In genomic region chr7:110283056-110283455, GRCh38 we compare ENCODE assay signal across 13 cellular contexts.
"Had no signal": no experiment of that assay in that cellular context is flagged by ENCODE, and none has a peak within 500 bp of the region (broad histone marks: within the 10 kb centered on the region; RNA-seq: fewer than 3 reads in every experiment).

No MANE protein-coding gene starts in this region.

- H3K36me3 Mint-ChIP-seq: activated naive CD4-positive, alpha-beta T cell treated with anti-CD3 and anti-CD28 coated beads, Interleukin-2, amount 50 U/mL, for 72 hours; natural killer cell treated with Interleukin-12 subunit alpha and Interleukin-12 subunit beta and Interleukin-15 and Interleukin-18, amount 100 ng/mL, for 72 hours had no signal

- H3K27ac ChIP-seq: adrenal gland, cardiac muscle cell, neutrophil, tibial nerve, uterus, WERI-Rb-1 had no signal

- H3K27me3 Mint-ChIP-seq: effector memory CD8-positive, alpha-beta T cell; natural killer cell treated with Interleukin-12 subunit alpha and Interleukin-12 subunit beta and Interleukin-15 and Interleukin-18, amount 100 ng/mL, for 72 hours; stimulated activated naive CD8-positive, alpha-beta T cell treated with anti-CD3 and anti-CD28 coated beads, Interleukin-15, Interleukin-2, amounts not matched to agents 100 ng/mL and 50 ng/mL, for 24 hours had no signal

- H3K9me3 Mint-ChIP-seq: activated naive CD4-positive, alpha-beta T cell treated with anti-CD3 and anti-CD28 coated beads, Interleukin-2, amount 50 U/mL, for 72 hours; natural killer cell treated with Interleukin-12 subunit alpha and Interleukin-12 subunit beta and Interleukin-15 and Interleukin-18, amount 100 ng/mL, for 72 hours; stimulated activated naive CD8-positive, alpha-beta T cell treated with anti-CD3 and anti-CD28 coated beads, Interleukin-15, Interleukin-2, amounts not matched to agents 100 ng/mL and 50 ng/mL, for 24 hours had no signal

- H3K27me3 ChIP-seq: adrenal gland, cardiac muscle cell, neutrophil, tibial nerve, uterus had no signal

- H3K27ac Mint-ChIP-seq: activated naive CD4-positive, alpha-beta T cell treated with anti-CD3 and anti-CD28 coated beads, Interleukin-2, amount 50 U/mL, for 72 hours; effector memory CD8-positive, alpha-beta T cell; natural killer cell treated with Interleukin-12 subunit alpha and Interleukin-12 subunit beta and Interleukin-15 and Interleukin-18, amount 100 ng/mL, for 72 hours; stimulated activated naive CD8-positive, alpha-beta T cell treated with anti-CD3 and anti-CD28 coated beads, Interleukin-15, Interleukin-2, amounts not matched to agents 100 ng/mL and 50 ng/mL, for 24 hours had no signal

- H3K4me3 Mint-ChIP-seq: effector memory CD8-positive, alpha-beta T cell; natural killer cell treated with Interleukin-12 subunit alpha and Interleukin-12 subunit beta and Interleukin-15 and Interleukin-18, amount 100 ng/mL, for 72 hours; stimulated activated naive CD8-positive, alpha-beta T cell treated with anti-CD3 and anti-CD28 coated beads, Interleukin-15, Interleukin-2, amounts not matched to agents 100 ng/mL and 50 ng/mL, for 24 hours had no signal

- DNase-seq: activated CD4-positive, alpha-beta T cell treated with anti-CD3 and anti-CD28 coated beads for 1 hour; activated gamma-delta T cell; adrenal gland; dermis blood vessel endothelial cell; effector memory CD8-positive, alpha-beta T cell; uterus; WERI-Rb-1 had no signal

- H3K4me3 ChIP-seq: adrenal gland, cardiac muscle cell, tibial nerve, uterus had no signal
